ENCODE assay signal across 1 cellular context in the genomic region with DNA sequence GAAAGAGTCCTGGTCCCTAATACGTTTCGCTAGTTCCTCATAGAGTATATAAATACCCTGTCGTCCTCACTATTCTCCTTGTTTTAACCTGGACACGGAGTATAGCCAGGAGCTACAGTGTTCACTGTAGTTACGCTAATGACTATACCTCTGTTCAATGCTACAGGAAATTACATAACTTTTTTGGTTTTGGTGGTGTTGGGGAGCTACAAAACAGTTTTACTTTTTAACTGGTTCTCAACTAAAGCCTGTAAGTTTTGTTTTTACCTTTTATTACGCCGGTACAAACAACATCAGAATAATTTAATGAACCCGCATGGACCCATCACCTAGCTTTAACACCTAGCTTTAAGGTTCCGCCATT.
TF ChIP-seq lines count a peak whose summit lies in the region.

No MANE protein-coding gene starts in this region.

TF ChIP-seq in neural cell, 6 proteins besides CTCF, POLR2A, EP300 and RAD21 (continued from another document):
- TF ChIP-seq, protein P1, sequence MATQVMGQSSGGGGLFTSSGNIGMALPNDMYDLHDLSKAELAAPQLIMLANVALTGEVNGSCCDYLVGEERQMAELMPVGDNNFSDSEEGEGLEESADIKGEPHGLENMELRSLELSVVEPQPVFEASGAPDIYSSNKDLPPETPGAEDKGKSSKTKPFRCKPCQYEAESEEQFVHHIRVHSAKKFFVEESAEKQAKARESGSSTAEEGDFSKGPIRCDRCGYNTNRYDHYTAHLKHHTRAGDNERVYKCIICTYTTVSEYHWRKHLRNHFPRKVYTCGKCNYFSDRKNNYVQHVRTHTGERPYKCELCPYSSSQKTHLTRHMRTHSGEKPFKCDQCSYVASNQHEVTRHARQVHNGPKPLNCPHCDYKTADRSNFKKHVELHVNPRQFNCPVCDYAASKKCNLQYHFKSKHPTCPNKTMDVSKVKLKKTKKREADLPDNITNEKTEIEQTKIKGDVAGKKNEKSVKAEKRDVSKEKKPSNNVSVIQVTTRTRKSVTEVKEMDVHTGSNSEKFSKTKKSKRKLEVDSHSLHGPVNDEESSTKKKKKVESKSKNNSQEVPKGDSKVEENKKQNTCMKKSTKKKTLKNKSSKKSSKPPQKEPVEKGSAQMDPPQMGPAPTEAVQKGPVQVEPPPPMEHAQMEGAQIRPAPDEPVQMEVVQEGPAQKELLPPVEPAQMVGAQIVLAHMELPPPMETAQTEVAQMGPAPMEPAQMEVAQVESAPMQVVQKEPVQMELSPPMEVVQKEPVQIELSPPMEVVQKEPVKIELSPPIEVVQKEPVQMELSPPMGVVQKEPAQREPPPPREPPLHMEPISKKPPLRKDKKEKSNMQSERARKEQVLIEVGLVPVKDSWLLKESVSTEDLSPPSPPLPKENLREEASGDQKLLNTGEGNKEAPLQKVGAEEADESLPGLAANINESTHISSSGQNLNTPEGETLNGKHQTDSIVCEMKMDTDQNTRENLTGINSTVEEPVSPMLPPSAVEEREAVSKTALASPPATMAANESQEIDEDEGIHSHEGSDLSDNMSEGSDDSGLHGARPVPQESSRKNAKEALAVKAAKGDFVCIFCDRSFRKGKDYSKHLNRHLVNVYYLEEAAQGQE (IDR thresholded peaks at IDR 0.05; ENCODE audit: borderline replicate concordance) = no peak
- TF ChIP-seq TAF1 (IDR thresholded peaks at IDR 0.05; ENCODE audit: low read depth) (no peak), SMC3 (conservative IDR thresholded peaks at IDR 0.05; ENCODE audit: poor library complexity) (no peak), EZH2 (IDR thresholded peaks at IDR 0.05; ENCODE audit: borderline replicate concordance, insufficient read depth, low read length, poor library complexity, severe bottlenecking) (no peak)
